1 cellular context compared by ENCODE assay signal in the genomic region with DNA sequence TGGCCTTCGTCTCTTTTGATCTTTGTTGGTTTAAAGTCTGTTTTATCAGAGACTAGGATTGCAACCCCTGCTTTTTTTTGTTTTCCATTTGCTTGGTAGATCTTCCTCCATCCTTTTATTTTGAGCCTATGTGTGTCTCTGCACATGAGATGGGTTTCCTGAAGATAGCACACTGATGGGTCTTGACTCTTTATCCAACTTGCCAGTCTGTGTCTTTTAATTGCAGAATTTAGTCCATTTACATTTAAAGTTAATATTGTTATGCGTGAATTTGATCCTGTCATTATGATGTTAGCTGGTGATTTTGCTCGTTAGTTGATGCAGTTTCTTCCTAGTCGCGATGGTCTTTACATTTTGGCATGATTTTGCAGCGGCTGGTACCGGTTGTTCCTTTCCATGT.
A peak's percentile ranks its signal among the peaks of the same experiment; 100 is the strongest.
DNase-seq lines count a peak whose midpoint lies in the region; ATAC-seq, FAIRE-seq and TF ChIP-seq lines count a peak whose summit lies in the region.
"Not testable (repeated sequence)": the region's sequence is repeated elsewhere in the genome, so short reads cannot be mapped to it uniquely, and the experiment has no call there.

No MANE protein-coding gene starts in this region.

- not testable (repeated sequence) for BruUV-seq in K562 (replicated peaks; lab: Mats Ljungman, UMichigan)

- H3K27ac ChIP-seq in K562 (ENCODE audit: extremely low read depth, low read depth, low read length) = not testable (repeated sequence)

- WGBS in K562 (ENCODE audit: insufficient coverage, low coverage, missing lambda C conversion rate) = 14% methylated on average over 6 of the region's 7 CpGs

- CTCF ChIA-PET in K562 (lab: Yijun Ruan, JAX; ENCODE audit: low intra/inter-chr PET ratio) = not testable (repeated sequence)

- intact Hi-C loops in K562 (cut with micrococcal nuclease) = not testable (repeated sequence)

- TF ChIP-seq RAD21 in K562 (CRISPR knock-in tag; conservative IDR thresholded peaks at IDR 0.05 in 1 of 2, IDR thresholded peaks at IDR 0.05 in 1 of 2) = not testable (repeated sequence)

- POLR2A ChIA-PET in K562 (lab: Yijun Ruan, JAX) = not testable (repeated sequence)

- H3K4me1 ChIP-seq in K562 (replicated peaks in 1 of 2; ENCODE audit: control insufficient read depth in 2 of 2, insufficient read depth in 2 of 2, low read length in 2 of 2) = not testable (repeated sequence)

- H3K9me3 ChIP-seq in K562 (replicated peaks; ENCODE audit: control insufficient read depth, insufficient read depth, low read depth, low read length) = not testable (repeated sequence)

- in situ Hi-C loops in K562 (cut with MboI) = not testable (repeated sequence)

- H2AFZ ChIP-seq in K562 (ENCODE audit: low read depth, low read length) = not testable (repeated sequence)

- H3K9me1 ChIP-seq in K562 (ENCODE audit: control insufficient read depth, insufficient read depth, low read length) = not testable (repeated sequence)

- not testable (repeated sequence) for DNase-seq in K562 (ENCODE audit: extremely low read depth in 1 of 4, low spot score in 3 of 4)

- TF ChIP-seq POLR2A in K562 (conservative IDR thresholded peaks at IDR 0.05) = not testable (repeated sequence)

- not testable (repeated sequence) for TF ChIP-seq CTCF in K562 (IDR thresholded peaks at IDR 0.05 in 2 of 3, conservative IDR thresholded peaks at IDR 0.05 in 1 of 3; ENCODE audit: insufficient read depth in 2 of 3, low read depth in 1 of 3, low read length in 3 of 3)

- FAIRE-seq in K562 (lab: Jason Lieb, UNC) = not testable (repeated sequence)

- not testable (repeated sequence) for H3K79me2 ChIP-seq in K562 (ENCODE audit: control insufficient read depth, insufficient read depth, low read length)

- not testable (repeated sequence) for H3K36me3 ChIP-seq in K562 (ENCODE audit: control insufficient read depth, insufficient read depth, low read length)

- H3K4me3 ChIP-seq in K562 = not testable (repeated sequence)

- not testable (repeated sequence) for TF ChIP-seq EP300 in K562 (IDR thresholded peaks at IDR 0.05; ENCODE audit: low read length)

- not testable (repeated sequence) for H4K20me1 ChIP-seq in K562 (replicated peaks; ENCODE audit: control insufficient read depth, insufficient read depth, low read length)

- not testable (repeated sequence) for H3K4me2 ChIP-seq in K562 (ENCODE audit: insufficient read depth, low read length)

- not testable (repeated sequence) for H3K27me3 ChIP-seq in K562 (ENCODE audit: control insufficient read depth in 2 of 2, insufficient read depth in 2 of 2, low read length in 2 of 2)

- ATAC-seq in K562 = not testable (repeated sequence)

- H3K9ac ChIP-seq in K562 (ENCODE audit: insufficient read depth in 1 of 2, low read depth in 2 of 2, low read length in 2 of 2) = not testable (repeated sequence)

TF ChIP-seq in K562, 482 proteins besides CTCF, POLR2A, EP300 and RAD21:
- TF ChIP-seq ZNF354B (CRISPR knock-in tag; IDR thresholded peaks at IDR 0.05) = peak; percentile 92
- peak; percentile 97 for TF ChIP-seq ZNF507 (tag; conservative IDR thresholded peaks at IDR 0.05)
